ENCODE assay signal across 13 cellular contexts in the genomic region with DNA sequence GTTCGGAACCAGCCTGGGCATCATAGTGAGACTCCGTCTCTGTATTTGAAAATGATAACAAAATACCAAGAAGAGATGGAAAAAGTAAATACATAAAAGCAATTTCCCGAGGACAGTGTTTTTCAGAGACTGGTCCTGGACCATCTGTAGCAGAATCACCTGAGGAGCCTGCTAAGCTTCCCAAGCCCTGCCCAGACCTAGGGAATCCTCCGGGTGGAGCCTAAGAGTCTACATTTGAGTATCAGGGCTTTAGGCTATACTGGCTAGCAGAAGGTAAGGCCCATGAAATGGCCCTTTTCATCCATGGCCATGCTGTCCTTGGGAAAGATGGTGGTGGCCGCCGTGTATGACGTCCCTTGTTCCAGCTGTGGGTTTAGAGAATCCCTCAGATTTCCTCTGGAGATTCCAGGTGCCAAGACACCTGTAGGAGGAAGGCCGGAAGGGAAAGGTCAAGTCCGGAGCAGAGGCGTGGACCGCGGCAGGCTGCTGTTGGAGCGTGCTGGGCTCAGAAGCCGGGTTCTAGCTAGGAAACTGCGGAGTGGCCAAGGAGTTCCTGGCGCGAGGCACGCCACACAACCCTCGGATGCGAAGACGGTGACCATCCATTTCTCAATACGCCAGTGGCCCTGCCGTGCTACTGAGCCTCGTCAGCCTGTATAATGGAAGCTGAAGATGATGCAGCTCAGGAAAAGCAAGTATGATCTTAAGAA. TPM values are rescaled to one million over a fixed set of nuclear protein-coding genes. Genes with fewer than 3 reads are reported as not detected.
DNase-seq lines count a peak whose midpoint lies in the region; ATAC-seq and TF ChIP-seq lines count a peak whose summit lies in the region.
"Had no signal": no experiment of that assay in that cellular context is flagged by ENCODE, and none has a peak within 500 bp of the region (broad histone marks: within the 10 kb centered on the region; RNA-seq: fewer than 3 reads in every experiment).

No MANE protein-coding gene starts in this region.

- peak overlapping the region in 1 of 3 donors; percentile 51 for H3K27ac Mint-ChIP-seq in CD4-positive, CD25-positive, alpha-beta regulatory T cell
- no peak overlapping the region for H3K27ac Mint-ChIP-seq in activated CD8-positive, alpha-beta T cell treated with anti-CD3 and anti-CD28 coated beads for 36 hours
- peak overlapping the region; percentile 50 to 78 (median 70) for H3K27ac Mint-ChIP-seq in immature natural killer cell

- peaks cover 13% of the 10 kb centered on the region for H3K4me1 ChIP-seq in CD4-positive, CD25-positive, alpha-beta regulatory T cell (ENCODE audit: control insufficient read depth, insufficient read depth, low read length, poor library complexity, severe bottlenecking)

- H3K4me3 ChIP-seq in CD4-positive, CD25-positive, alpha-beta regulatory T cell (ENCODE audit: low read depth, low read length) = no peak overlapping the region

- ATAC-seq in CD4-positive, CD25-positive, alpha-beta regulatory T cell (ENCODE audit: low read depth in 2 of 2) = no peak
- no peak for ATAC-seq in activated CD8-positive, alpha-beta T cell treated with anti-CD3 and anti-CD28 coated beads for 36 hours
- ATAC-seq: gastroesophageal sphincter had no signal

- H3K9me3 ChIP-seq in CD4-positive, CD25-positive, alpha-beta regulatory T cell (ENCODE audit: control insufficient read depth in 2 of 2, low read length in 2 of 2) = no peaks in the 10 kb centered on the region
- H3K9me3 ChIP-seq: gastroesophageal sphincter, testis had no signal

- peaks cover 9% of the 10 kb centered on the region for H3K27me3 Mint-ChIP-seq in CD4-positive, CD25-positive, alpha-beta regulatory T cell
- H3K27me3 Mint-ChIP-seq in activated CD8-positive, alpha-beta T cell treated with anti-CD3 and anti-CD28 coated beads for 36 hours = no peaks in the 10 kb centered on the region
- H3K27me3 Mint-ChIP-seq in immature natural killer cell (ENCODE audit: low read depth in 3 of 3) = peaks cover 7 to 25% (median 10%) of the 10 kb centered on the region in 3 donors

- H3K27ac ChIP-seq in CD4-positive, CD25-positive, alpha-beta regulatory T cell (ENCODE audit: insufficient read depth, low read length, poor library complexity, severe bottlenecking) = no peak overlapping the region

- H3K36me3 Mint-ChIP-seq in CD4-positive, CD25-positive, alpha-beta regulatory T cell = no peaks in the 10 kb centered on the region
- H3K36me3 Mint-ChIP-seq in activated CD8-positive, alpha-beta T cell treated with anti-CD3 and anti-CD28 coated beads for 36 hours (ENCODE audit: low read depth) = peaks cover 24% of the 10 kb centered on the region
- peaks cover 0 to 7% (median 0%) of the 10 kb centered on the region in 3 donors for H3K36me3 Mint-ChIP-seq in immature natural killer cell

- H3K4me1 Mint-ChIP-seq in CD4-positive, CD25-positive, alpha-beta regulatory T cell = peaks cover 12 to 26% (median 20%) of the 10 kb centered on the region in 4 donors
- H3K4me1 Mint-ChIP-seq in activated CD8-positive, alpha-beta T cell treated with anti-CD3 and anti-CD28 coated beads for 36 hours (ENCODE audit: low read depth) = peaks cover 28% of the 10 kb centered on the region
- peaks cover 19 to 22% of the 10 kb centered on the region in 2 donors for H3K4me1 Mint-ChIP-seq in immature natural killer cell

- no peak for TF ChIP-seq CTCF in activated CD8-positive, alpha-beta T cell treated with anti-CD3 and anti-CD28 coated beads for 36 hours (IDR thresholded peaks at IDR 0.05)

- POLR2A ChIA-PET in activated CD8-positive, alpha-beta T cell treated with anti-CD3 and anti-CD28 coated beads for 36 hours (lab: Charles Lee) = interaction anchor here (0.7 to 1.6 kb wide), 2 partner anchors 97 to 105 kb away, joined by 3 to 8 read pairs; no protein-coding TSS in a partner anchor

- CTCF ChIA-PET in activated CD8-positive, alpha-beta T cell treated with anti-CD3 and anti-CD28 coated beads for 36 hours (lab: Charles Lee) = interaction anchor here (4.3 to 5.8 kb wide), 2 partner anchors 13 to 109 kb away, joined by 26 to 31 read pairs; no protein-coding TSS in a partner anchor

- H3K36me3 ChIP-seq in CD4-positive, CD25-positive, alpha-beta regulatory T cell (ENCODE audit: control insufficient read depth, insufficient read depth, low read length) = no peaks in the 10 kb centered on the region
- H3K36me3 ChIP-seq: gastroesophageal sphincter had no signal

- peak overlapping the region; percentile 41 to 95 (median 82) for H3K4me3 Mint-ChIP-seq in CD4-positive, CD25-positive, alpha-beta regulatory T cell
- H3K4me3 Mint-ChIP-seq in activated CD8-positive, alpha-beta T cell treated with anti-CD3 and anti-CD28 coated beads for 36 hours = peak overlapping the region; percentile 33
- H3K4me3 Mint-ChIP-seq in immature natural killer cell = peak overlapping the region; percentile 53 to 96 (median 55)

- intact Hi-C loops in activated CD8-positive, alpha-beta T cell treated with anti-CD3 and anti-CD28 coated beads for 36 hours (cut with micrococcal nuclease) = no loop called here

- H3K9me3 Mint-ChIP-seq in CD4-positive, CD25-positive, alpha-beta regulatory T cell = peaks cover 0 to 12% (median 3%) of the 10 kb centered on the region in 7 donors
- peaks cover 12% of the 10 kb centered on the region for H3K9me3 Mint-ChIP-seq in activated CD8-positive, alpha-beta T cell treated with anti-CD3 and anti-CD28 coated beads for 36 hours
- no peaks in the 10 kb centered on the region for H3K9me3 Mint-ChIP-seq in immature natural killer cell

- DNase-seq in 8988T (peak; percentile 56), immature natural killer cell (no peak), NCI-H748 treated with DMSO at 0.1 percent for 48 hours (lab: John Stamatoyannopoulos, UW) (no peak), activated gamma-delta T cell (lab: John Stamatoyannopoulos, UW) (no peak)
- DNase-seq in CD4-positive, CD25-positive, alpha-beta regulatory T cell = no peak
- DNase-seq in activated CD8-positive, alpha-beta T cell treated with anti-CD3 and anti-CD28 coated beads for 36 hours = no peak
- DNase-seq in activated CD4-positive, CD25-positive, alpha-beta regulatory T cell (lab: John Stamatoyannopoulos, UW) = no peak
- DNase-seq: aorta, KBM-7, kidney glomerular epithelial cell, NCI-H187, testis had no signal

- H3K27me3 ChIP-seq in CD4-positive, CD25-positive, alpha-beta regulatory T cell (ENCODE audit: control insufficient read depth, insufficient read depth, low read length) = no peaks in the 10 kb centered on the region
- H3K27me3 ChIP-seq: gastroesophageal sphincter, testis had no signal

RNA-seq across cellular contexts. Expression of a gene that starts 50.9 kb away (rescaled TPM):
- 5.5 TPM for total RNA-seq in CD4-positive, CD25-positive, alpha-beta regulatory T cell
- 1 to 10 TPM in 1 of 4 donors, under 1 TPM in 3; 0.41 to 1.1 (median 0.66) TPM for polyA plus RNA-seq in CD4-positive, CD25-positive, alpha-beta regulatory T cell
- 1 to 10 TPM; 4.4 to 5.0 TPM for total RNA-seq in activated CD8-positive, alpha-beta T cell treated with anti-CD3 and anti-CD28 coated beads for 36 hours
- 1 to 10 TPM in 2 of 3 donors, not detected in 1; 1.4 TPM for polyA plus RNA-seq in immature natural killer cell
